Comparison of ENCODE assay signal across 12 cellular contexts in the genomic region with DNA sequence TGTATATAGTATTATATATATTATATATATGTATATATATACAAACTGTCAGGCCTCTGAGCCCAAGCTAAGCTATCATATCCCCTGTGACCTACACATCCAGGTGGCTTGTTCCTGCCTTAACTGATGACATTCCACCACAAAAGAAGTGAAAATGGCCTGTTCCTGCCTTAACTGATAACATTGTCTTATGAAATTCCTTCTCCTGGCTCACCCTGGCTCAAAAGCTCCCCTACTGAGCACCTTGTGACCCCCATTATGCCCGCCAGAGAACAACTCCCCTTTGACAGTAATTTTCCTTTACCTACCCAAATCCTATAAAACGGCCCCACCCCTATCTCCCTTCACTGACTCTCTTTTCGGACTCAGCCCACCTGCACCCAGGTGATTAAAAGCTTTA. TPM values are rescaled to one million over a fixed set of nuclear protein-coding genes. Genes with fewer than 3 reads are reported as not detected.
DNase-seq lines count a peak whose midpoint lies in the region; ATAC-seq and TF ChIP-seq lines count a peak whose summit lies in the region.
"Not testable (repeated sequence)": the region's sequence is repeated elsewhere in the genome, so short reads cannot be mapped to it uniquely, and the experiment has no call there.
"Had no signal": no experiment of that assay in that cellular context is flagged by ENCODE, and none has a peak within 500 bp of the region (broad histone marks: within the 10 kb centered on the region; RNA-seq: fewer than 3 reads in every experiment).

No MANE protein-coding gene starts in this region.

- DNase-seq in H7; WTC11 (ENCODE audit: low spot score); endothelial cell (ENCODE audit: low spot score): not testable (repeated sequence)
- peak; percentile 11 for DNase-seq in islet precursor cell
- peak; percentile 21 for DNase-seq in osteocyte (ENCODE audit: extremely low spot score, unreplicated experiment)

- H3K27me3 Mint-ChIP-seq in WTC11 (ENCODE audit: low read depth); osteocyte (ENCODE audit: unreplicated experiment): not testable (repeated sequence)
- peaks cover 11% of the 10 kb centered on the region for H3K27me3 Mint-ChIP-seq in endothelial cell (ENCODE audit: unreplicated experiment)

- H3K9me3 ChIP-seq in ES-I3 (ENCODE audit: control insufficient read depth, insufficient read depth, low read length), result not testable (repeated sequence)

- peak overlapping the region; percentile 47; the same call in 1 of the 2 replicates for H3K9ac ChIP-seq in ES-I3 (ENCODE audit: low read depth, low read length)

- peaks cover 11% of the 10 kb centered on the region for H3K9me3 Mint-ChIP-seq in WTC11
- H3K9me3 Mint-ChIP-seq in endothelial cell (ENCODE audit: unreplicated experiment); osteocyte (ENCODE audit: unreplicated experiment): not testable (repeated sequence)

- CTCF ChIA-PET in WTC11 (lab: Charles Lee), result interaction anchor here (2.2 kb wide), 1 partner anchor 19 kb away, joined by 8 read pairs; no protein-coding TSS in a partner anchor

- H3K4me1 ChIP-seq in ES-I3 (ENCODE audit: insufficient read depth, low read length), result not testable (repeated sequence)

- H3K27ac Mint-ChIP-seq in WTC11 (peak overlapping the region; percentile 96), endothelial cell (ENCODE audit: unreplicated experiment) (peak overlapping the region; percentile 24)
- H3K27ac Mint-ChIP-seq in osteocyte (ENCODE audit: unreplicated experiment), result not testable (repeated sequence)

- H3K27me3 ChIP-seq in H7 (ENCODE audit: control insufficient read depth, insufficient read depth, low read length), result not testable (repeated sequence)

- not testable (repeated sequence) for TF ChIP-seq CTCF in WTC11 (IDR thresholded peaks at IDR 0.05); endothelial cell (IDR thresholded peaks at IDR 0.05; ENCODE audit: unreplicated experiment); osteocyte (IDR thresholded peaks at IDR 0.05)

- H3K36me3 Mint-ChIP-seq in WTC11, result peaks cover 46% of the 10 kb centered on the region
- H3K36me3 Mint-ChIP-seq in endothelial cell (ENCODE audit: low read depth, unreplicated experiment); osteocyte (ENCODE audit: unreplicated experiment): not testable (repeated sequence)

- POLR2A ChIA-PET in WTC11 (lab: Charles Lee), result not testable (repeated sequence)

- H3K4me3 ChIP-seq in H7 (ENCODE audit: insufficient read depth, low read depth, low read length), result peak overlapping the region; percentile 34; the same call in 1 of the 2 replicates

- not testable (repeated sequence) for ATAC-seq in WTC11

- peak overlapping the region; percentile 81 for H3K4me3 Mint-ChIP-seq in WTC11
- H3K4me3 Mint-ChIP-seq in endothelial cell (ENCODE audit: unreplicated experiment); osteocyte (ENCODE audit: unreplicated experiment): not testable (repeated sequence)

- H3K4me1 Mint-ChIP-seq in WTC11 (peaks cover 66% of the 10 kb centered on the region), endothelial cell (ENCODE audit: unreplicated experiment) (peaks cover 12% of the 10 kb centered on the region)
- not testable (repeated sequence) for H3K4me1 Mint-ChIP-seq in osteocyte (ENCODE audit: unreplicated experiment)

- not testable (repeated sequence) for H3K36me3 ChIP-seq in ES-I3 (ENCODE audit: insufficient read depth, low read length); H7 (replicated peaks; ENCODE audit: control insufficient read depth, insufficient read depth, low read length)

RNA-seq across cellular contexts. Expression of a gene that starts 17.6 kb away (rescaled TPM):
- 3.9 and 6.1 TPM in 2 replicates for total RNA-seq in H7 (2014; rRNA removed; shearing (Covaris generic))
- 9.1 to 11.5 TPM (median 10.5 TPM) in 3 replicates for total RNA-seq in WTC11 (2021)
- total RNA-seq in endothelial cell (ENCODE audit: unreplicated experiment), result not detected
- total RNA-seq in osteocyte, result not detected in 2 replicates
- total RNA-seq: CD4-positive, alpha-beta memory T cell; CD4-positive, CD25-positive, alpha-beta regulatory T cell; CD8-positive, alpha-beta memory T cell; Daoy; G401; GM12878 had no signal
